2 cellular contexts compared by ENCODE assay signal in the genomic region with DNA sequence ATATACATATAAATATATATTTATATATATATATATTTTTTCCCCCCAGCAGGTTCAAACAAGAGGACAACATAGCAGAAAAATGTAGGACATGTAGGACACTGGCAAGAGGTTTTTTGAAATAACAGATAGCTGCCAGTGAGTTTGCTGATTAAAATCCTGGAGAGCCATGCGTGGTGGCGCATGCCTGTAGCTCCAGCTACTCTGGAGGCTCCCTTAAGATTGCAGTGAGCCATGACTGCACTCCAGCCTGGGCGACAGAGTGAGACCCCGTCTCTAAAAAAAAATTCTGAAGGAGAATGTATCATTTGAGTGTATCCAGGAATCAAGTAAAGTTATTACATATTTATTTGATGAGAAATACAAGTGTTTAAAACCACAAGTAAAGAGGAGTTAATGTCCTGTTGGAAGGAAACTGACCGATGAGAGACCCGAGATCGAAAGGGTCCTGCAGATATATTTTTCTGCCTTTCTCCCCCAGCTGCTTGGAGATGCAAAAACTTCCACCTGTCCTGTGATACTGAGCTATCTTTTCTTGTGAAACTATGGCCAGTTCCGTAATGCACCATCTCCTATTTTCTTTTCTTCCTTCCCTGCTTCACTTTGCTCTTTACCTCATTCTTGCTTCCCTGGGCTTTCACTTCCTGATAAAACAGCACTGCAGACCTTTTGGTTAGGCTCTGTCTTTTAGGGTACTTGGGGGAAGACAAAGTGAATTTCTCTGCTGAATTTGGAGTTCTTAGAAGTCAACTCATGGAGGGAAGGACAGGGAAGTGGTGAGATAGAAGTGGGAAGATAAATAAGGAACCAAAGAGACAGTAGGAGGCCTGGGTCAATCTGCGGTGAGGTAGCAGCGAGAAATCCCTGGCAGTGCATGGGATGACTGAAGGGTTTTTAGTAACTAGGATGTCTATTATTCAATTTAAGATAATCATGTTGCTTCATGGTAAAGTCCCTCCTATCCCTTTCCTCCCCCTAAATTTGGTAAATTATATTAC.
TF ChIP-seq lines count a peak whose summit lies in the region.

No MANE protein-coding gene starts in this region.

TF ChIP-seq in HepG2, 621 proteins besides CTCF, POLR2A, EP300 and RAD21 (continues in another document):
- TF ChIP-seq, protein P1, sequence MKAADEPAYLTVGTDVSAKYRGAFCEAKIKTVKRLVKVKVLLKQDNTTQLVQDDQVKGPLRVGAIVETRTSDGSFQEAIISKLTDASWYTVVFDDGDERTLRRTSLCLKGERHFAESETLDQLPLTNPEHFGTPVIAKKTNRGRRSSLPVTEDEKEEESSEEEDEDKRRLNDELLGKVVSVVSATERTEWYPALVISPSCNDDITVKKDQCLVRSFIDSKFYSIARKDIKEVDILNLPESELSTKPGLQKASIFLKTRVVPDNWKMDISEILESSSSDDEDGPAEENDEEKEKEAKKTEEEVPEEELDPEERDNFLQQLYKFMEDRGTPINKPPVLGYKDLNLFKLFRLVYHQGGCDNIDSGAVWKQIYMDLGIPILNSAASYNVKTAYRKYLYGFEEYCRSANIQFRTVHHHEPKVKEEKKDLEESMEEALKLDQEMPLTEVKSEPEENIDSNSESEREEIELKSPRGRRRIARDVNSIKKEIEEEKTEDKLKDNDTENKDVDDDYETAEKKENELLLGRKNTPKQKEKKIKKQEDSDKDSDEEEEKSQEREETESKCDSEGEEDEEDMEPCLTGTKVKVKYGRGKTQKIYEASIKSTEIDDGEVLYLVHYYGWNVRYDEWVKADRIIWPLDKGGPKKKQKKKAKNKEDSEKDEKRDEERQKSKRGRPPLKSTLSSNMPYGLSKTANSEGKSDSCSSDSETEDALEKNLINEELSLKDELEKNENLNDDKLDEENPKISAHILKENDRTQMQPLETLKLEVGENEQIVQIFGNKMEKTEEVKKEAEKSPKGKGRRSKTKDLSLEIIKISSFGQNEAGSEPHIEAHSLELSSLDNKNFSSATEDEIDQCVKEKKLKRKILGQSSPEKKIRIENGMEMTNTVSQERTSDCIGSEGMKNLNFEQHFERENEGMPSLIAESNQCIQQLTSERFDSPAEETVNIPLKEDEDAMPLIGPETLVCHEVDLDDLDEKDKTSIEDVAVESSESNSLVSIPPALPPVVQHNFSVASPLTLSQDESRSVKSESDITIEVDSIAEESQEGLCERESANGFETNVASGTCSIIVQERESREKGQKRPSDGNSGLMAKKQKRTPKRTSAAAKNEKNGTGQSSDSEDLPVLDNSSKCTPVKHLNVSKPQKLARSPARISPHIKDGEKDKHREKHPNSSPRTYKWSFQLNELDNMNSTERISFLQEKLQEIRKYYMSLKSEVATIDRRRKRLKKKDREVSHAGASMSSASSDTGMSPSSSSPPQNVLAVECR (CRISPR knock-in tag; IDR thresholded peaks at IDR 0.05; ENCODE audit: borderline replicate concordance) = no peak
- TF ChIP-seq, protein P2, sequence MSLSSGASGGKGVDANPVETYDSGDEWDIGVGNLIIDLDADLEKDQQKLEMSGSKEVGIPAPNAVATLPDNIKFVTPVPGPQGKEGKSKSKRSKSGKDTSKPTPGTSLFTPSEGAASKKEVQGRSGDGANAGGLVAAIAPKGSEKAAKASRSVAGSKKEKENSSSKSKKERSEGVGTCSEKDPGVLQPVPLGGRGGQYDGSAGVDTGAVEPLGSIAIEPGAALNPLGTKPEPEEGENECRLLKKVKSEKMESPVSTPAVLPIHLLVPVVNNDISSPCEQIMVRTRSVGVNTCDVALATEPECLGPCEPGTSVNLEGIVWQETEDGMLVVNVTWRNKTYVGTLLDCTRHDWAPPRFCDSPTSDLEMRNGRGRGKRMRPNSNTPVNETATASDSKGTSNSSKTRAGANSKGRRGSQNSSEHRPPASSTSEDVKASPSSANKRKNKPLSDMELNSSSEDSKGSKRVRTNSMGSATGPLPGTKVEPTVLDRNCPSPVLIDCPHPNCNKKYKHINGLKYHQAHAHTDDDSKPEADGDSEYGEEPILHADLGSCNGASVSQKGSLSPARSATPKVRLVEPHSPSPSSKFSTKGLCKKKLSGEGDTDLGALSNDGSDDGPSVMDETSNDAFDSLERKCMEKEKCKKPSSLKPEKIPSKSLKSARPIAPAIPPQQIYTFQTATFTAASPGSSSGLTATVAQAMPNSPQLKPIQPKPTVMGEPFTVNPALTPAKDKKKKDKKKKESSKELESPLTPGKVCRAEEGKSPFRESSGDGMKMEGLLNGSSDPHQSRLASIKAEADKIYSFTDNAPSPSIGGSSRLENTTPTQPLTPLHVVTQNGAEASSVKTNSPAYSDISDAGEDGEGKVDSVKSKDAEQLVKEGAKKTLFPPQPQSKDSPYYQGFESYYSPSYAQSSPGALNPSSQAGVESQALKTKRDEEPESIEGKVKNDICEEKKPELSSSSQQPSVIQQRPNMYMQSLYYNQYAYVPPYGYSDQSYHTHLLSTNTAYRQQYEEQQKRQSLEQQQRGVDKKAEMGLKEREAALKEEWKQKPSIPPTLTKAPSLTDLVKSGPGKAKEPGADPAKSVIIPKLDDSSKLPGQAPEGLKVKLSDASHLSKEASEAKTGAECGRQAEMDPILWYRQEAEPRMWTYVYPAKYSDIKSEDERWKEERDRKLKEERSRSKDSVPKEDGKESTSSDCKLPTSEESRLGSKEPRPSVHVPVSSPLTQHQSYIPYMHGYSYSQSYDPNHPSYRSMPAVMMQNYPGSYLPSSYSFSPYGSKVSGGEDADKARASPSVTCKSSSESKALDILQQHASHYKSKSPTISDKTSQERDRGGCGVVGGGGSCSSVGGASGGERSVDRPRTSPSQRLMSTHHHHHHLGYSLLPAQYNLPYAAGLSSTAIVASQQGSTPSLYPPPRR (CRISPR knock-in tag; IDR thresholded peaks at IDR 0.05; ENCODE audit: borderline replicate concordance) = no peak
- TF ChIP-seq, protein P3, sequence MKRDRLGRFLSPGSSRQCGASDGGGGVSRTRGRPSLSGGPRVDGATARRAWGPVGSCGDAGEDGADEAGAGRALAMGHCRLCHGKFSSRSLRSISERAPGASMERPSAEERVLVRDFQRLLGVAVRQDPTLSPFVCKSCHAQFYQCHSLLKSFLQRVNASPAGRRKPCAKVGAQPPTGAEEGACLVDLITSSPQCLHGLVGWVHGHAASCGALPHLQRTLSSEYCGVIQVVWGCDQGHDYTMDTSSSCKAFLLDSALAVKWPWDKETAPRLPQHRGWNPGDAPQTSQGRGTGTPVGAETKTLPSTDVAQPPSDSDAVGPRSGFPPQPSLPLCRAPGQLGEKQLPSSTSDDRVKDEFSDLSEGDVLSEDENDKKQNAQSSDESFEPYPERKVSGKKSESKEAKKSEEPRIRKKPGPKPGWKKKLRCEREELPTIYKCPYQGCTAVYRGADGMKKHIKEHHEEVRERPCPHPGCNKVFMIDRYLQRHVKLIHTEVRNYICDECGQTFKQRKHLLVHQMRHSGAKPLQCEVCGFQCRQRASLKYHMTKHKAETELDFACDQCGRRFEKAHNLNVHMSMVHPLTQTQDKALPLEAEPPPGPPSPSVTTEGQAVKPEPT (CRISPR knock-in tag; IDR thresholded peaks at IDR 0.05; ENCODE audit: low read depth) = no peak
- no peak for TF ChIP-seq ZNF83 (CRISPR knock-in tag; IDR thresholded peaks at IDR 0.05; ENCODE audit: borderline replicate concordance)
- no peak for TF ChIP-seq TAF15 (IDR thresholded peaks at IDR 0.05; ENCODE audit: low read depth, low read length, poor library complexity, severe bottlenecking)
- TF ChIP-seq ZNF709 (CRISPR knock-in tag; IDR thresholded peaks at IDR 0.05) = no peak
- no peak for TF ChIP-seq MLLT10 (CRISPR knock-in tag; IDR thresholded peaks at IDR 0.05)

TF ChIP-seq in WTC11, 78 proteins besides CTCF, POLR2A, EP300 and RAD21 (continued from another document):
- TF ChIP-seq ZNF121 (CRISPR knock-in tag; IDR thresholded peaks at IDR 0.05) = no peak
- TF ChIP-seq KAT7 (CRISPR knock-in tag; IDR thresholded peaks at IDR 0.05; ENCODE audit: borderline replicate concordance) = no peak
- TF ChIP-seq NFE2L1 (CRISPR knock-in tag; IDR thresholded peaks at IDR 0.05) = no peak
- TF ChIP-seq, protein P4, sequence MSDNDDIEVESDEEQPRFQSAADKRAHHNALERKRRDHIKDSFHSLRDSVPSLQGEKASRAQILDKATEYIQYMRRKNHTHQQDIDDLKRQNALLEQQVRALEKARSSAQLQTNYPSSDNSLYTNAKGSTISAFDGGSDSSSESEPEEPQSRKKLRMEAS (CRISPR knock-in tag; IDR thresholded peaks at IDR 0.05) = no peak
- TF ChIP-seq TEAD1 (CRISPR knock-in tag; IDR thresholded peaks at IDR 0.05) = no peak
- TF ChIP-seq, protein P5, sequence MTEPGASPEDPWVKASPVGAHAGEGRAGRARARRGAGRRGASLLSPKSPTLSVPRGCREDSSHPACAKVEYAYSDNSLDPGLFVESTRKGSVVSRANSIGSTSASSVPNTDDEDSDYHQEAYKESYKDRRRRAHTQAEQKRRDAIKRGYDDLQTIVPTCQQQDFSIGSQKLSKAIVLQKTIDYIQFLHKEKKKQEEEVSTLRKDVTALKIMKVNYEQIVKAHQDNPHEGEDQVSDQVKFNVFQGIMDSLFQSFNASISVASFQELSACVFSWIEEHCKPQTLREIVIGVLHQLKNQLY (CRISPR knock-in tag; IDR thresholded peaks at IDR 0.05) = no peak
- TF ChIP-seq SP1 (CRISPR knock-in tag; conservative IDR thresholded peaks at IDR 0.05) = no peak
- TF ChIP-seq GTF2I (CRISPR knock-in tag; conservative IDR thresholded peaks at IDR 0.05) = no peak
- TF ChIP-seq, protein P6, sequence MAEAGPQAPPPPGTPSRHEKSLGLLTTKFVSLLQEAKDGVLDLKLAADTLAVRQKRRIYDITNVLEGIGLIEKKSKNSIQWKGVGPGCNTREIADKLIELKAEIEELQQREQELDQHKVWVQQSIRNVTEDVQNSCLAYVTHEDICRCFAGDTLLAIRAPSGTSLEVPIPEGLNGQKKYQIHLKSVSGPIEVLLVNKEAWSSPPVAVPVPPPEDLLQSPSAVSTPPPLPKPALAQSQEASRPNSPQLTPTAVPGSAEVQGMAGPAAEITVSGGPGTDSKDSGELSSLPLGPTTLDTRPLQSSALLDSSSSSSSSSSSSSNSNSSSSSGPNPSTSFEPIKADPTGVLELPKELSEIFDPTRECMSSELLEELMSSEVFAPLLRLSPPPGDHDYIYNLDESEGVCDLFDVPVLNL (CRISPR knock-in tag; IDR thresholded peaks at IDR 0.05; ENCODE audit: borderline replicate concordance, low read depth) = no peak
- no peak for TF ChIP-seq ZNF671 (CRISPR knock-in tag; IDR thresholded peaks at IDR 0.05)
- TF ChIP-seq MYBL2 (CRISPR knock-in tag; IDR thresholded peaks at IDR 0.05) = no peak
- TF ChIP-seq FOXP1 (CRISPR knock-in tag; IDR thresholded peaks at IDR 0.05; ENCODE audit: borderline replicate concordance) = no peak
- TF ChIP-seq ZNF138 (CRISPR knock-in tag; conservative IDR thresholded peaks at IDR 0.05) = no peak
- TF ChIP-seq, protein P7, sequence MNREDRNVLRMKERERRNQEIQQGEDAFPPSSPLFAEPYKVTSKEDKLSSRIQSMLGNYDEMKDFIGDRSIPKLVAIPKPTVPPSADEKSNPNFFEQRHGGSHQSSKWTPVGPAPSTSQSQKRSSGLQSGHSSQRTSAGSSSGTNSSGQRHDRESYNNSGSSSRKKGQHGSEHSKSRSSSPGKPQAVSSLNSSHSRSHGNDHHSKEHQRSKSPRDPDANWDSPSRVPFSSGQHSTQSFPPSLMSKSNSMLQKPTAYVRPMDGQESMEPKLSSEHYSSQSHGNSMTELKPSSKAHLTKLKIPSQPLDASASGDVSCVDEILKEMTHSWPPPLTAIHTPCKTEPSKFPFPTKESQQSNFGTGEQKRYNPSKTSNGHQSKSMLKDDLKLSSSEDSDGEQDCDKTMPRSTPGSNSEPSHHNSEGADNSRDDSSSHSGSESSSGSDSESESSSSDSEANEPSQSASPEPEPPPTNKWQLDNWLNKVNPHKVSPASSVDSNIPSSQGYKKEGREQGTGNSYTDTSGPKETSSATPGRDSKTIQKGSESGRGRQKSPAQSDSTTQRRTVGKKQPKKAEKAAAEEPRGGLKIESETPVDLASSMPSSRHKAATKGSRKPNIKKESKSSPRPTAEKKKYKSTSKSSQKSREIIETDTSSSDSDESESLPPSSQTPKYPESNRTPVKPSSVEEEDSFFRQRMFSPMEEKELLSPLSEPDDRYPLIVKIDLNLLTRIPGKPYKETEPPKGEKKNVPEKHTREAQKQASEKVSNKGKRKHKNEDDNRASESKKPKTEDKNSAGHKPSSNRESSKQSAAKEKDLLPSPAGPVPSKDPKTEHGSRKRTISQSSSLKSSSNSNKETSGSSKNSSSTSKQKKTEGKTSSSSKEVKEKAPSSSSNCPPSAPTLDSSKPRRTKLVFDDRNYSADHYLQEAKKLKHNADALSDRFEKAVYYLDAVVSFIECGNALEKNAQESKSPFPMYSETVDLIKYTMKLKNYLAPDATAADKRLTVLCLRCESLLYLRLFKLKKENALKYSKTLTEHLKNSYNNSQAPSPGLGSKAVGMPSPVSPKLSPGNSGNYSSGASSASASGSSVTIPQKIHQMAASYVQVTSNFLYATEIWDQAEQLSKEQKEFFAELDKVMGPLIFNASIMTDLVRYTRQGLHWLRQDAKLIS (CRISPR knock-in tag; IDR thresholded peaks at IDR 0.05; ENCODE audit: borderline replicate concordance) = no peak
- no peak for TF ChIP-seq NR1H2 (CRISPR knock-in tag; IDR thresholded peaks at IDR 0.05)
TF ChIP-seq in WTC11: peak in this region for 0.
